In the genomic region with DNA sequence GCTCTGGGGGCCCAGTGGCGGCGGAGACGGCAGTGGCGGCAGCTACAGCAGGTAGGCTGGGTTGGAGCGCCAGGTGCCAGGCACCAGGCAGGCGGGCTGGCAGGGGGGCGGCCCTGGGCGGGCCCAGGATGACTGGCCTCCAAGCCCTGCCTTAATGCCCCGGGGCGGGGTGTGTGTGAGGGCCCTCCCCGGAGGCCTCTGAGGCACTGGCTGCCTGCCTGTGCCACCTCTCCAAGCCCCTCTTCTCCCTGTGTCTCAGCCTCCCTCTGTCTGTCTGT, we compare ENCODE assay signal across 15 cellular contexts. TPM values are rescaled to one million over a fixed set of nuclear protein-coding genes. Genes with fewer than 3 reads are reported as not detected.
A peak's percentile ranks its signal among the peaks of the same experiment; 100 is the strongest.
DNase-seq lines count a peak whose midpoint lies in the region; ATAC-seq and TF ChIP-seq lines count a peak whose summit lies in the region.
"Had no signal": no experiment of that assay in that cellular context is flagged by ENCODE, and none has a peak within 500 bp of the region (broad histone marks: within the 10 kb centered on the region; RNA-seq: fewer than 3 reads in every experiment).

A gene with protein sequence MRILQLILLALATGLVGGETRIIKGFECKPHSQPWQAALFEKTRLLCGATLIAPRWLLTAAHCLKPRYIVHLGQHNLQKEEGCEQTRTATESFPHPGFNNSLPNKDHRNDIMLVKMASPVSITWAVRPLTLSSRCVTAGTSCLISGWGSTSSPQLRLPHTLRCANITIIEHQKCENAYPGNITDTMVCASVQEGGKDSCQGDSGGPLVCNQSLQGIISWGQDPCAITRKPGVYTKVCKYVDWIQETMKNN (minus strand): TSS at position 63 of the 278 bp plus-strand sequence. CDS start 985 bp downstream, outside the sequence.

- H3K27ac ChIP-seq in RWPE2 (ENCODE audit: poor library complexity, severe bottlenecking), result no peak within 1 kb of the TSS
- H3K27ac ChIP-seq: VCaP had no signal

- H3K4me3 ChIP-seq in RWPE2 (ENCODE audit: severe bottlenecking), result no peak within 1 kb of the TSS
- peak within 1 kb of the TSS; percentile 49 for H3K4me3 ChIP-seq in mucosa of stomach (ENCODE audit: low read length)
- H3K4me3 ChIP-seq in foreskin fibroblast (ENCODE audit: low read depth in 1 of 2, low read length in 2 of 2), result no peak within 1 kb of the TSS

- H3K27me3 ChIP-seq in RWPE2 (ENCODE audit: insufficient read depth, poor library complexity, severe bottlenecking), result peaks cover 3% of the 10 kb centered on the region
- peaks cover 3% of the 10 kb centered on the region for H3K27me3 ChIP-seq in mucosa of stomach (ENCODE audit: control insufficient read depth, insufficient read depth, low read length)

- TF ChIP-seq CTCF in RWPE2 (IDR thresholded peaks at IDR 0.05; ENCODE audit: poor library complexity, severe bottlenecking), result no peak
- TF ChIP-seq CTCF in foreskin fibroblast (IDR thresholded peaks at IDR 0.05; ENCODE audit: low read depth, low read length), result no peak

- H3K9ac ChIP-seq in mucosa of stomach (ENCODE audit: low read length), result peak within 1 kb of the TSS; percentile 84

- DNase-seq in COLO668 (lab: John Stamatoyannopoulos, UW; ENCODE audit: unreplicated experiment) (peak; percentile 81), HT-29 (ENCODE audit: low spot score) (peak; percentile 92), RWPE2 (ENCODE audit: low spot score) (no peak), foreskin fibroblast (no peak), SKM-1 treated with dmso at 0.1 percent for 144 hours (lab: John Stamatoyannopoulos, UW; ENCODE audit: unreplicated experiment) (no peak), activated gamma-delta T cell (lab: John Stamatoyannopoulos, UW) (no peak)
- DNase-seq: activated naive CD8-positive, alpha-beta T cell treated with anti-CD3 and anti-CD28 coated beads, Interleukin-2, amount 50 U/mL, for 24 hours; NCI-H1048 had no signal

- H3K9me3 ChIP-seq in RWPE2 (ENCODE audit: severe bottlenecking), result no peaks in the 10 kb centered on the region
- H3K9me3 ChIP-seq in mucosa of stomach (ENCODE audit: control insufficient read depth, low read length), result no peaks in the 10 kb centered on the region

- H3K4me1 ChIP-seq in RWPE2 (ENCODE audit: insufficient read depth, poor library complexity, severe bottlenecking) (no peaks in the 10 kb centered on the region), mucosa of stomach (ENCODE audit: control insufficient read depth, insufficient read depth, low read length) (peaks cover 15% of the 10 kb centered on the region)

- no peaks in the 10 kb centered on the region for H3K36me3 ChIP-seq in RWPE2 (ENCODE audit: low read depth)
- no peaks in the 10 kb centered on the region for H3K36me3 ChIP-seq in mucosa of stomach (ENCODE audit: control insufficient read depth, insufficient read depth, low read length)

- ATAC-seq in RWPE2 (ENCODE audit: low read depth) (peak; percentile 55; the same call in 2 of the 3 replicates), GM21737 (IDR thresholded peaks at IDR 0.05; ENCODE audit: unreplicated experiment) (no peak)
- ATAC-seq: activated naive CD8-positive, alpha-beta T cell treated with anti-CD3 and anti-CD28 coated beads, Interleukin-2, amount 50 U/mL, for 24 hours; HepG2 had no signal

RNA-seq across cellular contexts. Expression of the gene that starts here (rescaled TPM):
- 128 and 138 TPM in 2 replicates for total RNA-seq in HT-29 (2014; rRNA removed; shearing (Covaris generic))
- total RNA-seq: B cell, HepG2, mononuclear cell, progenitor cell of endocrine pancreas had no signal

Comparison
In these comparisons a context has a peak if more than half of its experiments do, and no peak if none do; other contexts are left out.
1. DNase-seq: peak in COLO668 (single experiment) and HT-29 (single experiment); none in RWPE2 (single experiment), foreskin fibroblast (0 of 2), SKM-1 treated with dmso at 0.1 percent for 144 hours (single experiment) and activated gamma-delta T cell (single experiment).